In the genomic region with DNA sequence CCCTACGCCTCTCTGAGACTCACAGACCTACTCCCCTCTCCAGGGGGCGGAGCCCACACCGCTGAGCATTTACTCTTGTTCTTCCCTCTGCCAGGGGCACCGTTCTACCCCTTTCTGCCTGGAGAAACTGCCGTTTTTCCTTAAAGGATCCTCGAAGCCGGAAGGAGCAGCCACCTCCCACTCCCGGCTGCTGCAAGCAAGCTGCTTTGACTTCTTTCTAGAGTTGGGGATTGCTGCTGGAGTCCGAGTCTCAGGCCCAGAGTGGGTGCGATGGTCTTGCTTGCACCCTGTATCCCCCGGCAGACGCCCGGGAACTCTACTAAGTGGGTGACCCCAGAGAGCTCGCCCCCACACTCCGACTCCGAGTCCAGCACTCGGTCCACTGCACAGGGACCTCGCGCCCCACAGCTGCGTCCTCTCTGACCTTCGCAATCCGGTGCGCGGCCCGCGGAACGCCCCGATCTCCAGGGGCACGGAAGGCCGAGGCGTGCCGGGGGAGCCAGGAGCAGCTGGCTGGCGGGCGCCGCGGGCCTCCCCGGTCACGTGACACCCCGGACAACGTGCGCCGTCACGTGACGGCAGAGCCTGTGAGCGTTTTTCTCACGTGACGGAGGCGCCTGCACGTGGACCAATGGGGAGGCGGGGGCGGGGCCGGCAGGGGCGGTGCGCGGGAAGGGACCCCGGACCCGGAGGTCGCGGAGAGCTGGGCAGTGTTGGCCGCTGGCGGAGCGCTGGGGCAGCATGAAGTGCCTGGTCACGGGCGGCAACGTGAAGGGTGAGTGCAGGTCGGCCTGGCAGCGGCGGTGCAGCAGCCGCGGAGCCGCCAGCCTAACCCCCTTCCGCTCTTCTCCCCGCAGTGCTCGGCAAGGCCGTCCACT, we compare ENCODE assay signal across 7 cellular contexts. TPM values are rescaled to one million over a fixed set of nuclear protein-coding genes. Genes with fewer than 3 reads are reported as not detected.
A peak's percentile ranks its signal among the peaks of the same experiment; 100 is the strongest.
DNase-seq lines count a peak whose midpoint lies in the region; ATAC-seq and TF ChIP-seq lines count a peak whose summit lies in the region.

RAD9A (plus strand) TSS at position 683 of the 878 bp plus-strand sequence; CDS start at position 742, 59 bp downstream.

- peak within 1 kb of the TSS; percentile 75 to 90 (median 87) for H3K27ac Mint-ChIP-seq in immature natural killer cell

- under 1% methylated on average over 71 of the region's 75 CpGs for WGBS in smooth muscle cell (ENCODE audit: low lambda C conversion rate)

- peak; percentile 90 for DNase-seq in NCI-H2227 treated with DMSO at 0.1 percent for 48 hours (lab: John Stamatoyannopoulos, UW)
- DNase-seq in breast epithelium (ENCODE audit: low spot score in 2 of 2), result peak; percentile 95
- DNase-seq in immature natural killer cell, result peak; percentile 88 to 90 (median 90)
- peak; percentile 85 for DNase-seq in smooth muscle cell (lab: John Stamatoyannopoulos, UW; ENCODE audit: unreplicated experiment)

- no peaks in the 10 kb centered on the region for H4K20me1 ChIP-seq in smooth muscle cell (ENCODE audit: low read depth)

- H3K4me2 ChIP-seq in smooth muscle cell, result peak within 1 kb of the TSS; percentile 92

- H3K4me3 ChIP-seq in WI38 (ENCODE audit: low read depth, low read length) (peak within 1 kb of the TSS; percentile 83), breast epithelium (peak within 1 kb of the TSS; percentile 74 to 98 (median 93)), smooth muscle cell (peak within 1 kb of the TSS; percentile 71)

- H3K4me1 Mint-ChIP-seq in immature natural killer cell, result peaks cover 42% of the 10 kb centered on the region in 2 donors

- H2AFZ ChIP-seq in smooth muscle cell (ENCODE audit: low read depth), result peak within 1 kb of the TSS; percentile 53

- no peaks in the 10 kb centered on the region for H3K9me3 Mint-ChIP-seq in immature natural killer cell

- H3K4me1 ChIP-seq in breast epithelium (peaks cover 4% of the 10 kb centered on the region in 2 donors), smooth muscle cell (ENCODE audit: low read depth) (peaks cover 3% of the 10 kb centered on the region)

- H3K4me3 Mint-ChIP-seq in immature natural killer cell, result peak within 1 kb of the TSS; percentile 86 to 90 (median 89)

- H3F3A ChIP-seq in smooth muscle cell (ENCODE audit: low read depth), result no peaks in the 10 kb centered on the region

- peak within 1 kb of the TSS; percentile 85 for H3K9ac ChIP-seq in smooth muscle cell (ENCODE audit: low read depth)

- H3K79me2 ChIP-seq in smooth muscle cell (ENCODE audit: low read depth), result no peaks in the 10 kb centered on the region

- TF ChIP-seq CTCF in WI38 (IDR thresholded peaks at IDR 0.05; ENCODE audit: low read depth, low read length) (no peak), breast epithelium (IDR thresholded peaks at IDR 0.05) (peak in 1 of 3 donors; percentile 7), smooth muscle cell (IDR thresholded peaks at IDR 0.05; ENCODE audit: borderline replicate concordance, insufficient read depth, poor library complexity, severe bottlenecking) (no peak)

- peak within 1 kb of the TSS; percentile 78 to 84 for H3K27ac ChIP-seq in breast epithelium
- peak within 1 kb of the TSS; percentile 79 for H3K27ac ChIP-seq in smooth muscle cell (ENCODE audit: low read depth)

- peaks cover 2 to 10% (median 8%) of the 10 kb centered on the region in 3 donors for H3K27me3 Mint-ChIP-seq in immature natural killer cell (ENCODE audit: low read depth in 3 of 3)

- H3K36me3 ChIP-seq in breast epithelium (no peaks in the 10 kb centered on the region), smooth muscle cell (ENCODE audit: low read depth) (no peaks in the 10 kb centered on the region)

- TF ChIP-seq POLR2A in breast epithelium (IDR thresholded peaks at IDR 0.05), result peak; percentile 36

- no peaks in the 10 kb centered on the region for H3K9me3 ChIP-seq in breast epithelium
- H3K9me3 ChIP-seq in smooth muscle cell (replicated peaks; ENCODE audit: low read depth), result no peaks in the 10 kb centered on the region

- ATAC-seq in GM18520 (IDR thresholded peaks at IDR 0.05; ENCODE audit: unreplicated experiment) (peak; percentile 51), HG03097 (IDR thresholded peaks at IDR 0.05; ENCODE audit: low FRiP score, unreplicated experiment) (peak; percentile 46)

- intact Hi-C loops in breast epithelium (cut with DNase I; ENCODE audit: low total_unique reads), result loop anchor here (5.0 to 10.0 kb wide), 2 partner anchors 34 to 113 kb away; partner anchors contain the start of genes CDK2AP2 and PITPNM1

- H3K27me3 ChIP-seq in breast epithelium, result no peaks in the 10 kb centered on the region
- no peaks in the 10 kb centered on the region for H3K27me3 ChIP-seq in smooth muscle cell (ENCODE audit: low read depth)

- H3K36me3 Mint-ChIP-seq in immature natural killer cell, result peaks cover 0 to 3% (median 0%) of the 10 kb centered on the region in 3 donors

RNA-seq across cellular contexts. Expression of gene RAD9A, which starts in this region (rescaled TPM):
- total RNA-seq in breast epithelium (10 to 100 TPM; 11.0 to 31.0 (median 24.6) TPM), smooth muscle cell (17.3 and 19.5 TPM in 2 replicates)
- polyA plus RNA-seq in immature natural killer cell (10 to 100 TPM; 10.2 to 12.8 (median 11.6) TPM), smooth muscle cell (20.3 and 21.4 TPM in 2 replicates)

Comparison
In these comparisons a context has a peak if more than half of its experiments do, and no peak if none do; other contexts are left out.
1. Peak in every context shown above with its lines: DNase-seq, ATAC-seq, H3K4me3 ChIP-seq and H3K27ac ChIP-seq.